ENCODE assay signal across 24 cellular contexts in the genomic region with DNA sequence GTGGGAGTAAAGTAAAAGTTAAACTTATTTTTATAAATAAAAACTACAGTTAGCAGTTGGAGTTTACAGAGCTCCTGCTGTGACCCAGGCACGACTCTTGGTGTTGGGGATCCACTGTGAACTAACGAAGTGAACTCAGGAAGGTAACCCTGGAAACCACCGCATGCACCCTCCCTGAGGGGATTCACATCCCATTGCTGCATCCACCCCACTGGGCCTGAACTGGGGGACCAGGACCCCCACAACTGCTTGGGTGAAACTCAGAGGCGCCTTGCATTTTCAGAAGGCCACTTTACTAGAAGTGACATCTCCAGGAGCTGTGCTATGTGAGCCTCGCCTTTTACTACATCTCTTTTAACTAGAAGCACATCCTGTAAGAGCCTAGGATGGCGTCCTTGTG.
"Had no signal": no experiment of that assay in that cellular context is flagged by ENCODE, and none has a peak within 500 bp of the region (broad histone marks: within the 10 kb centered on the region; RNA-seq: fewer than 3 reads in every experiment).

No MANE protein-coding gene starts in this region.

- H3K4me3 ChIP-seq: esophagus squamous epithelium, gastroesophageal sphincter, left ventricle myocardium inferior, lower lobe of right lung, pancreas, prostate gland, right lobe of liver, spleen, thoracic aorta, transverse colon, vagina had no signal

- H3K36me3 ChIP-seq: esophagus squamous epithelium, gastroesophageal sphincter, left ventricle myocardium inferior, lower lobe of right lung, pancreas, prostate gland, right lobe of liver, spleen, thoracic aorta, transverse colon, vagina had no signal

- H3K9me3 Mint-ChIP-seq: neural crest cell; stimulated activated naive CD8-positive, alpha-beta T cell treated with anti-CD3 and anti-CD28 coated beads, Interleukin-15, Interleukin-2, amounts not matched to agents 100 ng/mL and 50 ng/mL, for 24 hours had no signal

- H3K4me3 Mint-ChIP-seq: memory B cell; mesothelial cell of epicardium; natural killer cell; neural crest cell; stimulated activated memory B cell treated with anti-CD40 and anti-IgM and Interleukin-4, amounts not matched to agents 10 μg/mL and 1 μg/mL and 100 μg/mL, for 72 hours; stimulated activated naive CD8-positive, alpha-beta T cell treated with anti-CD3 and anti-CD28 coated beads, Interleukin-15, Interleukin-2, amounts not matched to agents 100 ng/mL and 50 ng/mL, for 24 hours had no signal

- H3K9me3 ChIP-seq: pancreas, prostate gland had no signal

- ATAC-seq: gastroesophageal sphincter; left cardiac atrium; lower lobe of right lung; natural killer cell; pancreas; right lobe of liver; stimulated activated memory B cell treated with anti-CD40 and anti-IgM and Interleukin-4, amounts not matched to agents 10 μg/mL and 1 μg/mL and 100 μg/mL, for 72 hours had no signal

- H3K4me1 Mint-ChIP-seq: memory B cell; mesothelial cell of epicardium; natural killer cell; stimulated activated memory B cell treated with anti-CD40 and anti-IgM and Interleukin-4, amounts not matched to agents 10 μg/mL and 1 μg/mL and 100 μg/mL, for 72 hours had no signal

- H3K27me3 Mint-ChIP-seq: stimulated activated memory B cell treated with anti-CD40 and anti-IgM and Interleukin-4, amounts not matched to agents 10 μg/mL and 1 μg/mL and 100 μg/mL, for 72 hours; stimulated activated naive CD8-positive, alpha-beta T cell treated with anti-CD3 and anti-CD28 coated beads, Interleukin-15, Interleukin-2, amounts not matched to agents 100 ng/mL and 50 ng/mL, for 24 hours had no signal

- H3K27ac Mint-ChIP-seq: memory B cell; mesothelial cell of epicardium; natural killer cell; stimulated activated memory B cell treated with anti-CD40 and anti-IgM and Interleukin-4, amounts not matched to agents 10 μg/mL and 1 μg/mL and 100 μg/mL, for 72 hours; stimulated activated naive CD8-positive, alpha-beta T cell treated with anti-CD3 and anti-CD28 coated beads, Interleukin-15, Interleukin-2, amounts not matched to agents 100 ng/mL and 50 ng/mL, for 24 hours had no signal

- H3K27me3 ChIP-seq: pancreas, right lobe of liver, transverse colon, vagina had no signal

- H3K4me1 ChIP-seq: esophagus squamous epithelium, gastroesophageal sphincter, left ventricle myocardium inferior, lower lobe of right lung, pancreas, prostate gland, right lobe of liver, spleen, transverse colon, vagina had no signal

- H3K27ac ChIP-seq: esophagus squamous epithelium, gastroesophageal sphincter, left ventricle myocardium inferior, lower lobe of right lung, pancreas, prostate gland, right lobe of liver, spleen, thoracic aorta, transverse colon, vagina had no signal

- DNase-seq: dermis blood vessel endothelial cell; esophagus squamous epithelium; foreskin fibroblast; glutamatergic neuron; left cardiac atrium; left ventricle myocardium inferior; lower lobe of right lung; natural killer cell; spleen; stimulated activated CD4-positive, alpha-beta T cell treated with anti-CD3 and anti-CD28 coated beads, Interleukin-15, amount 100 ng/mL, for 24 hours; stimulated activated CD4-positive, alpha-beta T cell treated with anti-CD3 and anti-CD28 coated beads, Interleukin-1b, Interleukin-23, amount 100 ng/mL, for 48 hours; stimulated activated CD4-positive, alpha-beta T cell treated with anti-CD3 and anti-CD28 coated beads, Interleukin-4, amount 100 ng/mL, for 24 hours; transverse colon had no signal

- H3K36me3 Mint-ChIP-seq: memory B cell; mesothelial cell of epicardium; natural killer cell; stimulated activated memory B cell treated with anti-CD40 and anti-IgM and Interleukin-4, amounts not matched to agents 10 μg/mL and 1 μg/mL and 100 μg/mL, for 72 hours had no signal
